In genomic region chr11:61905067-61905696, GRCh38 we compare ENCODE assay signal across 1 cellular context.
A peak's percentile ranks its signal among the peaks of the same experiment; 100 is the strongest.
TF ChIP-seq lines count a peak whose summit lies in the region.

No MANE protein-coding gene starts in this region.

TF ChIP-seq in HepG2, 621 proteins besides CTCF, POLR2A, EP300 and RAD21 (continued from another document):
- TF ChIP-seq, protein P1, sequence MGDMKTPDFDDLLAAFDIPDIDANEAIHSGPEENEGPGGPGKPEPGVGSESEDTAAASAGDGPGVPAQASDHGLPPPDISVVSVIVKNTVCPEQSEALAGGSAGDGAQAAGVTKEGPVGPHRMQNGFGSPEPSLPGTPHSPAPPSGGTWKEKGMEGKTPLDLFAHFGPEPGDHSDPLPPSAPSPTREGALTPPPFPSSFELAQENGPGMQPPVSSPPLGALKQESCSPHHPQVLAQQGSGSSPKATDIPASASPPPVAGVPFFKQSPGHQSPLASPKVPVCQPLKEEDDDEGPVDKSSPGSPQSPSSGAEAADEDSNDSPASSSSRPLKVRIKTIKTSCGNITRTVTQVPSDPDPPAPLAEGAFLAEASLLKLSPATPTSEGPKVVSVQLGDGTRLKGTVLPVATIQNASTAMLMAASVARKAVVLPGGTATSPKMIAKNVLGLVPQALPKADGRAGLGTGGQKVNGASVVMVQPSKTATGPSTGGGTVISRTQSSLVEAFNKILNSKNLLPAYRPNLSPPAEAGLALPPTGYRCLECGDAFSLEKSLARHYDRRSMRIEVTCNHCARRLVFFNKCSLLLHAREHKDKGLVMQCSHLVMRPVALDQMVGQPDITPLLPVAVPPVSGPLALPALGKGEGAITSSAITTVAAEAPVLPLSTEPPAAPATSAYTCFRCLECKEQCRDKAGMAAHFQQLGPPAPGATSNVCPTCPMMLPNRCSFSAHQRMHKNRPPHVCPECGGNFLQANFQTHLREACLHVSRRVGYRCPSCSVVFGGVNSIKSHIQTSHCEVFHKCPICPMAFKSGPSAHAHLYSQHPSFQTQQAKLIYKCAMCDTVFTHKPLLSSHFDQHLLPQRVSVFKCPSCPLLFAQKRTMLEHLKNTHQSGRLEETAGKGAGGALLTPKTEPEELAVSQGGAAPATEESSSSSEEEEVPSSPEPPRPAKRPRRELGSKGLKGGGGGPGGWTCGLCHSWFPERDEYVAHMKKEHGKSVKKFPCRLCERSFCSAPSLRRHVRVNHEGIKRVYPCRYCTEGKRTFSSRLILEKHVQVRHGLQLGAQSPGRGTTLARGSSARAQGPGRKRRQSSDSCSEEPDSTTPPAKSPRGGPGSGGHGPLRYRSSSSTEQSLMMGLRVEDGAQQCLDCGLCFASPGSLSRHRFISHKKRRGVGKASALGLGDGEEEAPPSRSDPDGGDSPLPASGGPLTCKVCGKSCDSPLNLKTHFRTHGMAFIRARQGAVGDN (CRISPR knock-in tag; IDR thresholded peaks at IDR 0.05), result peak; percentile 4; the same call in 1 of the 2 replicates
- TF ChIP-seq ZNF781 (CRISPR knock-in tag; IDR thresholded peaks at IDR 0.05; ENCODE audit: borderline replicate concordance, not compliant biosample characterization) (no peak), ZNF619 (CRISPR knock-in tag; IDR thresholded peaks at IDR 0.05) (no peak), TBL1XR1 (IDR thresholded peaks at IDR 0.05; ENCODE audit: borderline replicate concordance, low read length, partially characterized antibody) (no peak), ZNF547 (CRISPR knock-in tag; IDR thresholded peaks at IDR 0.05) (no peak), MED8 (CRISPR knock-in tag; IDR thresholded peaks at IDR 0.05; ENCODE audit: insufficient replicate concordance) (no peak), SOX5 (CRISPR knock-in tag; IDR thresholded peaks at IDR 0.05; ENCODE audit: borderline replicate concordance) (no peak), TOPORS (CRISPR knock-in tag; IDR thresholded peaks at IDR 0.05) (no peak), BCL3 (CRISPR knock-in tag; IDR thresholded peaks at IDR 0.05) (no peak; the same call in 1 of the 2 replicates), U2AF1 (optimal IDR thresholded peaks at IDR 0.05; ENCODE audit: low read depth, low read length) (no peak), ZNF256 (CRISPR knock-in tag; conservative IDR thresholded peaks at IDR 0.05) (no peak)
- TF ChIP-seq, protein P2, sequence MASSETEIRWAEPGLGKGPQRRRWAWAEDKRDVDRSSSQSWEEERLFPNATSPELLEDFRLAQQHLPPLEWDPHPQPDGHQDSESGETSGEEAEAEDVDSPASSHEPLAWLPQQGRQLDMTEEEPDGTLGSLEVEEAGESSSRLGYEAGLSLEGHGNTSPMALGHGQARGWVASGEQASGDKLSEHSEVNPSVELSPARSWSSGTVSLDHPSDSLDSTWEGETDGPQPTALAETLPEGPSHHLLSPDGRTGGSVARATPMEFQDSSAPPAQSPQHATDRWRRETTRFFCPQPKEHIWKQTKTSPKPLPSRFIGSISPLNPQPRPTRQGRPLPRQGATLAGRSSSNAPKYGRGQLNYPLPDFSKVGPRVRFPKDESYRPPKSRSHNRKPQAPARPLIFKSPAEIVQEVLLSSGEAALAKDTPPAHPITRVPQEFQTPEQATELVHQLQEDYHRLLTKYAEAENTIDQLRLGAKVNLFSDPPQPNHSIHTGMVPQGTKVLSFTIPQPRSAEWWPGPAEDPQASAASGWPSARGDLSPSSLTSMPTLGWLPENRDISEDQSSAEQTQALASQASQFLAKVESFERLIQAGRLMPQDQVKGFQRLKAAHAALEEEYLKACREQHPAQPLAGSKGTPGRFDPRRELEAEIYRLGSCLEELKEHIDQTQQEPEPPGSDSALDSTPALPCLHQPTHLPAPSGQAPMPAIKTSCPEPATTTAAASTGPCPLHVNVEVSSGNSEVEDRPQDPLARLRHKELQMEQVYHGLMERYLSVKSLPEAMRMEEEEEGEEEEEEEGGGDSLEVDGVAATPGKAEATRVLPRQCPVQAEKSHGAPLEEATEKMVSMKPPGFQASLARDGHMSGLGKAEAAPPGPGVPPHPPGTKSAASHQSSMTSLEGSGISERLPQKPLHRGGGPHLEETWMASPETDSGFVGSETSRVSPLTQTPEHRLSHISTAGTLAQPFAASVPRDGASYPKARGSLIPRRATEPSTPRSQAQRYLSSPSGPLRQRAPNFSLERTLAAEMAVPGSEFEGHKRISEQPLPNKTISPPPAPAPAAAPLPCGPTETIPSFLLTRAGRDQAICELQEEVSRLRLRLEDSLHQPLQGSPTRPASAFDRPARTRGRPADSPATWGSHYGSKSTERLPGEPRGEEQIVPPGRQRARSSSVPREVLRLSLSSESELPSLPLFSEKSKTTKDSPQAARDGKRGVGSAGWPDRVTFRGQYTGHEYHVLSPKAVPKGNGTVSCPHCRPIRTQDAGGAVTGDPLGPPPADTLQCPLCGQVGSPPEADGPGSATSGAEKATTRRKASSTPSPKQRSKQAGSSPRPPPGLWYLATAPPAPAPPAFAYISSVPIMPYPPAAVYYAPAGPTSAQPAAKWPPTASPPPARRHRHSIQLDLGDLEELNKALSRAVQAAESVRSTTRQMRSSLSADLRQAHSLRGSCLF (CRISPR knock-in tag; IDR thresholded peaks at IDR 0.05; ENCODE audit: borderline replicate concordance), result no peak
- TF ChIP-seq, protein P3, sequence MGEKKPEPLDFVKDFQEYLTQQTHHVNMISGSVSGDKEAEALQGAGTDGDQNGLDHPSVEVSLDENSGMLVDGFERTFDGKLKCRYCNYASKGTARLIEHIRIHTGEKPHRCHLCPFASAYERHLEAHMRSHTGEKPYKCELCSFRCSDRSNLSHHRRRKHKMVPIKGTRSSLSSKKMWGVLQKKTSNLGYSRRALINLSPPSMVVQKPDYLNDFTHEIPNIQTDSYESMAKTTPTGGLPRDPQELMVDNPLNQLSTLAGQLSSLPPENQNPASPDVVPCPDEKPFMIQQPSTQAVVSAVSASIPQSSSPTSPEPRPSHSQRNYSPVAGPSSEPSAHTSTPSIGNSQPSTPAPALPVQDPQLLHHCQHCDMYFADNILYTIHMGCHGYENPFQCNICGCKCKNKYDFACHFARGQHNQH (CRISPR knock-in tag; IDR thresholded peaks at IDR 0.05), result 0 out of 2 replicates have a peak, but pooled peaks have one; percentile 13
